In genomic region chr2:44055664-44056063, GRCh38 we compare ENCODE assay signal across 23 cellular contexts.
"Had no signal": no experiment of that assay in that cellular context is flagged by ENCODE, and none has a peak within 500 bp of the region (broad histone marks: within the 10 kb centered on the region; RNA-seq: fewer than 3 reads in every experiment).

No MANE protein-coding gene starts in this region.

- H3K4me3 ChIP-seq: coronary artery, dorsolateral prefrontal cortex, mucosa of descending colon, spleen, uterus had no signal

- H3K27me3 ChIP-seq: brain microvascular endothelial cell, dorsolateral prefrontal cortex, neutrophil, spleen, uterus had no signal

- H3K36me3 Mint-ChIP-seq: natural killer cell treated with Interleukin-12 subunit alpha and Interleukin-12 subunit beta and Interleukin-15 and Interleukin-18, amount 100 ng/mL, for 72 hours; type B pancreatic cell had no signal

- H3K27ac ChIP-seq: brain microvascular endothelial cell, coronary artery, dorsolateral prefrontal cortex, neutrophil, spleen, uterus had no signal

- H3K9me3 Mint-ChIP-seq: activated CD8-positive, alpha-beta T cell treated with anti-CD3 and anti-CD28 coated beads for 36 hours; activated T-cell treated with anti-CD3 and anti-CD28 coated beads, Interleukin-2, amount 50 U/mL, for 4 hours; activated T-helper 17 cell treated with anti-CD3 and anti-CD28 coated beads, Interleukin-2, amount 50 U/mL, for 72 hours; natural killer cell treated with Interleukin-12 subunit alpha and Interleukin-12 subunit beta and Interleukin-15 and Interleukin-18, amount 100 ng/mL, for 72 hours; type B pancreatic cell had no signal

- H3K36me3 ChIP-seq: brain microvascular endothelial cell, neutrophil, spleen, uterus had no signal

- H3K27ac Mint-ChIP-seq: activated CD8-positive, alpha-beta T cell treated with anti-CD3 and anti-CD28 coated beads for 36 hours; activated T-helper 17 cell treated with anti-CD3 and anti-CD28 coated beads, Interleukin-2, amount 50 U/mL, for 72 hours; natural killer cell treated with Interleukin-12 subunit alpha and Interleukin-12 subunit beta and Interleukin-15 and Interleukin-18, amount 100 ng/mL, for 72 hours; type B pancreatic cell had no signal

- ATAC-seq: activated CD8-positive, alpha-beta T cell treated with anti-CD3 and anti-CD28 coated beads for 36 hours; activated T-cell treated with anti-CD3 and anti-CD28 coated beads, Interleukin-2, amount 50 U/mL, for 4 hours; activated T-helper 17 cell treated with anti-CD3 and anti-CD28 coated beads, Interleukin-2, amount 50 U/mL, for 72 hours; left ventricle myocardium superior; mucosa of descending colon; right cardiac atrium had no signal

- H3K27me3 Mint-ChIP-seq: activated CD8-positive, alpha-beta T cell treated with anti-CD3 and anti-CD28 coated beads for 36 hours; activated T-helper 17 cell treated with anti-CD3 and anti-CD28 coated beads, Interleukin-2, amount 50 U/mL, for 72 hours; type B pancreatic cell had no signal

- H3K4me3 Mint-ChIP-seq: activated CD8-positive, alpha-beta T cell treated with anti-CD3 and anti-CD28 coated beads for 36 hours; activated T-cell treated with anti-CD3 and anti-CD28 coated beads, Interleukin-2, amount 50 U/mL, for 4 hours; activated T-helper 17 cell treated with anti-CD3 and anti-CD28 coated beads, Interleukin-2, amount 50 U/mL, for 72 hours; natural killer cell treated with Interleukin-12 subunit alpha and Interleukin-12 subunit beta and Interleukin-15 and Interleukin-18, amount 100 ng/mL, for 72 hours; type B pancreatic cell had no signal

- H3K9me3 ChIP-seq: mucosa of descending colon, neutrophil, spleen, uterus had no signal

- DNase-seq: activated CD4-positive, alpha-beta T cell treated with anti-CD3 and anti-CD28 coated beads for 1 hour; activated CD4-positive, alpha-beta T cell treated with anti-CD3 and anti-CD28 coated beads, Interleukin-2, amount 50 U/mL, for 1 hour; activated CD8-positive, alpha-beta T cell treated with anti-CD3 and anti-CD28 coated beads for 36 hours; activated gamma-delta T cell treated with Interleukin-2 at 50 U/mL for 16 hours; activated naive CD4-positive, alpha-beta T cell treated with anti-CD3 and anti-CD28 coated beads, Interleukin-2, amount 50 U/mL, for 16 hours; activated T-cell treated with anti-CD3 and anti-CD28 coated beads, Interleukin-2, amount 50 U/mL, for 4 hours; amniotic stem cell; brain microvascular endothelial cell; dorsolateral prefrontal cortex; effector memory CD4-positive, alpha-beta T cell; islet precursor cell; left ventricle myocardium superior; mucosa of descending colon; right cardiac atrium; spleen; stimulated activated naive CD4-positive, alpha-beta T cell treated with Interleukin-2 at 50 U/mL for 16 hours; T-helper 9 cell; uterus had no signal

- H3K4me1 Mint-ChIP-seq: activated T-helper 17 cell treated with anti-CD3 and anti-CD28 coated beads, Interleukin-2, amount 50 U/mL, for 72 hours had no signal

- H3K4me1 ChIP-seq: spleen, uterus had no signal
